ENCODE assay signal across 1 cellular context in genomic region chr14:24441485-24441884, GRCh38.
TF ChIP-seq lines count a peak whose summit lies in the region.

No MANE protein-coding gene starts in this region.

TF ChIP-seq in K562, 482 proteins besides CTCF, POLR2A, EP300 and RAD21:
- TF ChIP-seq KDM5B (IDR thresholded peaks at IDR 0.05; ENCODE audit: insufficient replicate concordance, low read depth, low read length): peak; percentile 9
- no peak for TF ChIP-seq TSHZ1 (CRISPR knock-in tag; IDR thresholded peaks at IDR 0.05)
TF ChIP-seq in K562: peak in this region for 1.
